33 cellular contexts compared by ENCODE assay signal in genomic region chr9:20405086-20405485, GRCh38.
"Had no signal": no experiment of that assay in that cellular context is flagged by ENCODE, and none has a peak within 500 bp of the region (broad histone marks: within the 10 kb centered on the region; RNA-seq: fewer than 3 reads in every experiment).

No MANE protein-coding gene starts in this region.

- H3K27ac Mint-ChIP-seq: activated CD4-positive, alpha-beta memory T cell treated with anti-CD3 and anti-CD28 coated beads for 36 hours; activated CD4-positive, alpha-beta T cell treated with anti-CD3 and anti-CD28 coated beads, Interleukin-2, amount 10 ng/mL, durations not matched to agents 24 days and 14 days; activated naive CD4-positive, alpha-beta T cell treated with anti-CD3 and anti-CD28 coated beads for 36 hours; activated naive CD8-positive, alpha-beta T cell treated with anti-CD3 and anti-CD28 coated beads for 36 hours; activated T-helper 1 cell treated with anti-CD3 and anti-CD28 coated beads, Interleukin-12 subunit alpha, Interleukin-12 subunit beta, Interleukin-2, Interleukin-4 antibody, amounts not matched to agents 30 ng/mL and 10 ng/mL and 1 ng/mL, durations not matched to agents 14 hours and 24 hours and 36 hours; mesothelial cell of epicardium; natural killer cell treated with Interleukin-12 subunit alpha and Interleukin-12 subunit beta and Interleukin-15 and Interleukin-18, amount 100 ng/mL, for 72 hours; stimulated activated effector memory CD8-positive, alpha-beta T cell treated with anti-CD3 and anti-CD28 coated beads, Interleukin-12 subunit alpha, Interleukin-12 subunit beta, amount 100 ng/mL, for 72 hours; stimulated activated naive CD8-positive, alpha-beta T cell treated with anti-CD3 and anti-CD28 coated beads, Interleukin-15, amount 100 ng/mL, for 72 hours; T-helper 1 cell treated with Interleukin-12 subunit alpha and Interleukin-12 subunit beta and Interleukin-4 antibody, amounts not matched to agents 30 μg/mL and 1 μg/mL, for 36 hours had no signal

- H3K27me3 Mint-ChIP-seq: activated CD4-positive, alpha-beta memory T cell treated with anti-CD3 and anti-CD28 coated beads for 36 hours; activated CD4-positive, alpha-beta T cell treated with anti-CD3 and anti-CD28 coated beads, Interleukin-2, amount 10 ng/mL, durations not matched to agents 24 days and 14 days; activated naive CD8-positive, alpha-beta T cell treated with anti-CD3 and anti-CD28 coated beads for 36 hours; natural killer cell treated with Interleukin-12 subunit alpha and Interleukin-12 subunit beta and Interleukin-15 and Interleukin-18, amount 100 ng/mL, for 72 hours; stimulated activated naive CD8-positive, alpha-beta T cell treated with anti-CD3 and anti-CD28 coated beads, Interleukin-15, amount 100 ng/mL, for 72 hours had no signal

- H3K4me2 ChIP-seq: hepatocyte had no signal

- H3K4me1 ChIP-seq: ascending aorta, gastrocnemius medialis, suprapubic skin, tibial artery, upper lobe of right lung had no signal

- H3K4me3 Mint-ChIP-seq: activated CD4-positive, alpha-beta memory T cell treated with anti-CD3 and anti-CD28 coated beads for 36 hours; activated CD4-positive, alpha-beta T cell treated with anti-CD3 and anti-CD28 coated beads, Interleukin-2, amount 10 ng/mL, durations not matched to agents 24 days and 14 days; activated naive CD4-positive, alpha-beta T cell treated with anti-CD3 and anti-CD28 coated beads for 36 hours; activated naive CD8-positive, alpha-beta T cell treated with anti-CD3 and anti-CD28 coated beads for 36 hours; activated T-helper 1 cell treated with anti-CD3 and anti-CD28 coated beads, Interleukin-12 subunit alpha, Interleukin-12 subunit beta, Interleukin-2, Interleukin-4 antibody, amounts not matched to agents 30 ng/mL and 10 ng/mL and 1 ng/mL, durations not matched to agents 14 hours and 24 hours and 36 hours; mesothelial cell of epicardium; natural killer cell treated with Interleukin-12 subunit alpha and Interleukin-12 subunit beta and Interleukin-15 and Interleukin-18, amount 100 ng/mL, for 72 hours; stimulated activated effector memory CD8-positive, alpha-beta T cell treated with anti-CD3 and anti-CD28 coated beads, Interleukin-12 subunit alpha, Interleukin-12 subunit beta, amount 100 ng/mL, for 72 hours; stimulated activated naive CD8-positive, alpha-beta T cell treated with anti-CD3 and anti-CD28 coated beads, Interleukin-15, amount 100 ng/mL, for 72 hours; T-helper 1 cell treated with Interleukin-12 subunit alpha and Interleukin-12 subunit beta and Interleukin-4 antibody, amounts not matched to agents 30 μg/mL and 1 μg/mL, for 36 hours had no signal

- H3K27ac ChIP-seq: ascending aorta, brain microvascular endothelial cell, coronary artery, dorsolateral prefrontal cortex, gastrocnemius medialis, hepatocyte, suprapubic skin, tibial artery, upper lobe of right lung, WERI-Rb-1 had no signal

- H3K36me3 ChIP-seq: ascending aorta, brain microvascular endothelial cell, gastrocnemius medialis, suprapubic skin, tibial artery, upper lobe of right lung, WERI-Rb-1 had no signal

- H3K27me3 ChIP-seq: ascending aorta, brain microvascular endothelial cell, dorsolateral prefrontal cortex, gastrocnemius medialis, hepatocyte, suprapubic skin, tibial artery, upper lobe of right lung had no signal

- H3K4me1 Mint-ChIP-seq: stimulated activated effector memory CD8-positive, alpha-beta T cell treated with anti-CD3 and anti-CD28 coated beads, Interleukin-12 subunit alpha, Interleukin-12 subunit beta, amount 100 ng/mL, for 72 hours had no signal

- H3K36me3 Mint-ChIP-seq: natural killer cell treated with Interleukin-12 subunit alpha and Interleukin-12 subunit beta and Interleukin-15 and Interleukin-18, amount 100 ng/mL, for 72 hours had no signal

- H2AFZ ChIP-seq: hepatocyte had no signal

- FAIRE-seq: kidney, TTC549 had no signal

- H3K9me3 ChIP-seq: ascending aorta, gastrocnemius medialis, suprapubic skin, tibial artery, upper lobe of right lung had no signal

- H3K9me3 Mint-ChIP-seq: activated CD4-positive, alpha-beta memory T cell treated with anti-CD3 and anti-CD28 coated beads for 36 hours; activated naive CD4-positive, alpha-beta T cell treated with anti-CD3 and anti-CD28 coated beads for 36 hours; activated naive CD8-positive, alpha-beta T cell treated with anti-CD3 and anti-CD28 coated beads for 36 hours; activated T-helper 1 cell treated with anti-CD3 and anti-CD28 coated beads, Interleukin-12 subunit alpha, Interleukin-12 subunit beta, Interleukin-2, Interleukin-4 antibody, amounts not matched to agents 30 ng/mL and 10 ng/mL and 1 ng/mL, durations not matched to agents 14 hours and 24 hours and 36 hours; mesothelial cell of epicardium; natural killer cell treated with Interleukin-12 subunit alpha and Interleukin-12 subunit beta and Interleukin-15 and Interleukin-18, amount 100 ng/mL, for 72 hours; stimulated activated effector memory CD8-positive, alpha-beta T cell treated with anti-CD3 and anti-CD28 coated beads, Interleukin-12 subunit alpha, Interleukin-12 subunit beta, amount 100 ng/mL, for 72 hours; T-helper 1 cell treated with Interleukin-12 subunit alpha and Interleukin-12 subunit beta and Interleukin-4 antibody, amounts not matched to agents 30 μg/mL and 1 μg/mL, for 36 hours had no signal

- H3K4me3 ChIP-seq: ascending aorta, coronary artery, dorsolateral prefrontal cortex, gastrocnemius medialis, hepatocyte, suprapubic skin, tibial artery, upper lobe of right lung had no signal

- ATAC-seq: activated CD4-positive, CD25-positive, alpha-beta regulatory T cell treated with anti-CD3 and anti-CD28 coated beads, Interleukin-2, amount 50 U/mL, for 24 hours; gastrocnemius medialis; left colon; natural killer cell treated with Interleukin-12 subunit alpha and Interleukin-12 subunit beta and Interleukin-15 and Interleukin-18, amount 100 ng/mL, for 72 hours; right cardiac atrium; stimulated activated effector memory CD8-positive, alpha-beta T cell treated with anti-CD3 and anti-CD28 coated beads, Interleukin-12 subunit alpha, Interleukin-12 subunit beta, amount 100 ng/mL, for 72 hours; stimulated activated naive CD8-positive, alpha-beta T cell treated with anti-CD3 and anti-CD28 coated beads, Interleukin-15, amount 100 ng/mL, for 72 hours had no signal

- DNase-seq: activated CD4-positive, alpha-beta memory T cell treated with anti-CD3 and anti-CD28 coated beads for 36 hours; activated CD4-positive, alpha-beta T cell treated with anti-CD3 and anti-CD28 coated beads, Interleukin-2, amount 10 ng/mL, durations not matched to agents 24 days and 14 days; activated CD8-positive, alpha-beta memory T cell treated with anti-CD3 and anti-CD28 coated beads, Interleukin-2, amount 50 U/mL, for 4 hours; activated effector memory CD4-positive, alpha-beta T cell treated with anti-CD3 and anti-CD28 coated beads, Interleukin-2, amount 50 U/mL, for 16 hours; activated naive CD4-positive, alpha-beta T cell treated with anti-CD3 and anti-CD28 coated beads for 36 hours; activated naive CD8-positive, alpha-beta T cell treated with anti-CD3 and anti-CD28 coated beads for 36 hours; activated T-cell treated with anti-CD3 and anti-CD28 coated beads, Interleukin-2, amount 50 U/mL, for 1 hour; brain microvascular endothelial cell; dorsolateral prefrontal cortex; effector memory CD4-positive, alpha-beta T cell; gastrocnemius medialis; kidney; left colon; mammary epithelial cell; right cardiac atrium; stimulated activated CD4-positive, alpha-beta T cell treated with anti-CD3 and anti-CD28 coated beads, Interleukin-4, amount 100 ng/mL, for 24 hours; stimulated activated naive CD8-positive, alpha-beta T cell treated with anti-CD3 and anti-CD28 coated beads, Interleukin-15, amount 100 ng/mL, for 72 hours; SW 1271; T-helper 9 cell; tibial artery; upper lobe of right lung; WERI-Rb-1 had no signal
